Comparison of ENCODE assay signal across 21 cellular contexts in the genomic region with DNA sequence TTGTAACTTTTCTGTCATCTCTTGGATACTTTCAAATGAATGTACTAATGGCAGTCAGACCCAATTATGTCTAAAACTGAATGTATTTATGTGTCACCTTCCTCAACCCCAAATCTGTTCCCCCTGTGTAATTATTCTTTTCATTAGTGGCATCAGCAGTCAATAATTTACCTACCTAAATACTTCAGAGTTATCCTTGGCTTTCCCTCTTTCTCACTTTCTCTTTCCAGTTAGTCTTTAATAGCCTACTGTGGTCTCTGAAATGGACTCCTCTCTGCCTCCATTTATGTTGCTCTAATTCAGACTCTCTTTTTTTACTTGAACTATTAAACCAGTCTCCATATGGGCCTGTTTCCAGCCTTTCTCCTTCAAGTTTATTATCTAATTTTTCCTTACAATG. TPM values are rescaled to one million over a fixed set of nuclear protein-coding genes. Genes with fewer than 3 reads are reported as not detected.
DNase-seq lines count a peak whose midpoint lies in the region; ATAC-seq and TF ChIP-seq lines count a peak whose summit lies in the region.
"Had no signal": no experiment of that assay in that cellular context is flagged by ENCODE, and none has a peak within 500 bp of the region (broad histone marks: within the 10 kb centered on the region; RNA-seq: fewer than 3 reads in every experiment).

No MANE protein-coding gene starts in this region.

- peak overlapping the region; percentile 11 to 15 (median 15) for H3K27ac Mint-ChIP-seq in nephron
- H3K27ac Mint-ChIP-seq: CD14-positive monocyte; CD4-positive, alpha-beta T cell; CD8-positive, alpha-beta memory T cell had no signal

- H3K36me3 Mint-ChIP-seq in nephron (ENCODE audit: low read depth) = no peaks in the 10 kb centered on the region
- H3K36me3 Mint-ChIP-seq: CD14-positive monocyte; CD8-positive, alpha-beta memory T cell had no signal

- ATAC-seq in GM18907 (IDR thresholded peaks at IDR 0.05; ENCODE audit: unreplicated experiment) (peak; percentile 49), HG03457 (IDR thresholded peaks at IDR 0.05; ENCODE audit: unreplicated experiment) (peak; percentile 52)

- no peaks in the 10 kb centered on the region for H3K9me3 ChIP-seq in colonic mucosa
- H3K9me3 ChIP-seq: BE2C had no signal

- H3K4me3 ChIP-seq in colonic mucosa = no peak overlapping the region
- H3K4me3 ChIP-seq: BLaER1 treated with 17β-estradiol and CSF1 and Interleukin-3, amounts not matched to agents 10 nM and 100 nM had no signal

- no peaks in the 10 kb centered on the region for H3K36me3 ChIP-seq in colonic mucosa
- H3K36me3 ChIP-seq: BE2C; BLaER1 treated with 17β-estradiol and CSF1 and Interleukin-3, amounts not matched to agents 10 nM and 100 nM had no signal

- intact Hi-C loops in colonic mucosa (cut with DNase I) = no loop called here

- H3K9ac ChIP-seq in colonic mucosa (ENCODE audit: low read depth in 2 of 2, low read length in 2 of 2) = no peak overlapping the region
- H3K9ac ChIP-seq: BLaER1 treated with 17β-estradiol and CSF1 and Interleukin-3, amounts not matched to agents 10 nM and 100 nM had no signal

- no peak for DNase-seq in stimulated activated CD4-positive, alpha-beta T cell treated with anti-CD3 and anti-CD28 coated beads, Interleukin-15, amount 100 ng/mL, for 24 hours
- DNase-seq in DMS114 treated with DMSO at 0.1 percent for 48 hours (lab: John Stamatoyannopoulos, UW; ENCODE audit: unreplicated experiment) (no peak), colonic mucosa (no peak)
- DNase-seq in activated CD4-positive, alpha-beta T cell treated with anti-CD3 and anti-CD28 coated beads for 4 hours = no peak
- DNase-seq: BE2C; CD4-positive, alpha-beta T cell; CD8-positive, alpha-beta memory T cell; DMS 273 treated with DMSO at 0.1 percent for 48 hours; DMS53; DMS79 treated with DMSO at 0.1 percent for 48 hours; GF-D8; H7; HCEC 1CT had no signal

- no peak overlapping the region for H3K4me3 Mint-ChIP-seq in nephron
- H3K4me3 Mint-ChIP-seq: CD14-positive monocyte; CD4-positive, alpha-beta T cell; CD8-positive, alpha-beta memory T cell had no signal

- TF ChIP-seq CTCF in nephron (IDR thresholded peaks at IDR 0.05; ENCODE audit: unreplicated experiment in 3 of 3) = no peak
- no peak for TF ChIP-seq CTCF in colonic mucosa (IDR thresholded peaks at IDR 0.05)

- H3K4me1 Mint-ChIP-seq in nephron = peaks cover 12% of the 10 kb centered on the region
- H3K4me1 Mint-ChIP-seq: CD8-positive, alpha-beta memory T cell had no signal

- no peaks in the 10 kb centered on the region for H3K27me3 Mint-ChIP-seq in nephron (ENCODE audit: low read depth)

- H3K27me3 ChIP-seq in colonic mucosa = no peaks in the 10 kb centered on the region
- H3K27me3 ChIP-seq: BE2C; BLaER1 treated with 17β-estradiol and CSF1 and Interleukin-3, amounts not matched to agents 10 nM and 100 nM had no signal

- no peak overlapping the region for H3K27ac ChIP-seq in colonic mucosa
- H3K27ac ChIP-seq: BLaER1 treated with 17β-estradiol and CSF1 and Interleukin-3, amounts not matched to agents 10 nM and 100 nM had no signal

- H3K9me3 Mint-ChIP-seq in nephron = no peaks in the 10 kb centered on the region
- H3K9me3 Mint-ChIP-seq: CD4-positive, alpha-beta T cell; CD8-positive, alpha-beta memory T cell had no signal

- no peaks in the 10 kb centered on the region for H3K4me1 ChIP-seq in colonic mucosa
- H3K4me1 ChIP-seq: BE2C had no signal

RNA-seq across cellular contexts. Expression of gene C18orf63, which starts 21.0 kb away (rescaled TPM):
- not detected for total RNA-seq in colonic mucosa
- total RNA-seq: CD4-positive, alpha-beta T cell; CD8-positive, alpha-beta memory T cell; Daoy; G401; H1; H7 had no signal

RNA-seq across cellular contexts. Expression of gene CYB5A, which starts 44.9 kb away (rescaled TPM):
- 100 to 1,000 TPM; 107 to 114 TPM for total RNA-seq in colonic mucosa
- total RNA-seq: G401 had no signal
